ENCODE assay signal across 2 cellular contexts in genomic region chr10:125056161-125057132, GRCh38.
TF ChIP-seq lines count a peak whose summit lies in the region.

No MANE protein-coding gene starts in this region.

TF ChIP-seq in liver, 16 proteins besides CTCF, POLR2A, EP300 and RAD21:
- TF ChIP-seq ZBTB33 (IDR thresholded peaks at IDR 0.05) (no peak), HNF4G (IDR thresholded peaks at IDR 0.05) (no peak), RXRA (IDR thresholded peaks at IDR 0.05) (no peak), ATF3 (IDR thresholded peaks at IDR 0.05) (no peak), FOXA1 (IDR thresholded peaks at IDR 0.05) (no peak), FOXA2 (IDR thresholded peaks at IDR 0.05) (no peak), GABPA (IDR thresholded peaks at IDR 0.05 in 1 of 2, conservative IDR thresholded peaks at IDR 0.05 in 1 of 2) (no peak), EGR1 (IDR thresholded peaks at IDR 0.05; ENCODE audit: low read depth in 2 of 2) (no peak), NR2F2 (IDR thresholded peaks at IDR 0.05) (no peak), TAF1 (conservative IDR thresholded peaks at IDR 0.05) (no peak)

TF ChIP-seq in HepG2, 621 proteins besides CTCF, POLR2A, EP300 and RAD21 (continued from another document):
- TF ChIP-seq ZNF800 (CRISPR knock-in tag; IDR thresholded peaks at IDR 0.05) (no peak), TEAD2 (CRISPR knock-in tag; IDR thresholded peaks at IDR 0.05) (no peak), MXD3 (CRISPR knock-in tag; IDR thresholded peaks at IDR 0.05) (no peak), ZNF747 (CRISPR knock-in tag; IDR thresholded peaks at IDR 0.05; ENCODE audit: borderline replicate concordance) (no peak), NFIB (CRISPR knock-in tag; IDR thresholded peaks at IDR 0.05; ENCODE audit: borderline replicate concordance) (no peak), YEATS4 (CRISPR knock-in tag; IDR thresholded peaks at IDR 0.05; ENCODE audit: borderline replicate concordance) (no peak), AKAP8 (CRISPR knock-in tag; IDR thresholded peaks at IDR 0.05) (no peak)
